8 cellular contexts compared by ENCODE assay signal in the genomic region with DNA sequence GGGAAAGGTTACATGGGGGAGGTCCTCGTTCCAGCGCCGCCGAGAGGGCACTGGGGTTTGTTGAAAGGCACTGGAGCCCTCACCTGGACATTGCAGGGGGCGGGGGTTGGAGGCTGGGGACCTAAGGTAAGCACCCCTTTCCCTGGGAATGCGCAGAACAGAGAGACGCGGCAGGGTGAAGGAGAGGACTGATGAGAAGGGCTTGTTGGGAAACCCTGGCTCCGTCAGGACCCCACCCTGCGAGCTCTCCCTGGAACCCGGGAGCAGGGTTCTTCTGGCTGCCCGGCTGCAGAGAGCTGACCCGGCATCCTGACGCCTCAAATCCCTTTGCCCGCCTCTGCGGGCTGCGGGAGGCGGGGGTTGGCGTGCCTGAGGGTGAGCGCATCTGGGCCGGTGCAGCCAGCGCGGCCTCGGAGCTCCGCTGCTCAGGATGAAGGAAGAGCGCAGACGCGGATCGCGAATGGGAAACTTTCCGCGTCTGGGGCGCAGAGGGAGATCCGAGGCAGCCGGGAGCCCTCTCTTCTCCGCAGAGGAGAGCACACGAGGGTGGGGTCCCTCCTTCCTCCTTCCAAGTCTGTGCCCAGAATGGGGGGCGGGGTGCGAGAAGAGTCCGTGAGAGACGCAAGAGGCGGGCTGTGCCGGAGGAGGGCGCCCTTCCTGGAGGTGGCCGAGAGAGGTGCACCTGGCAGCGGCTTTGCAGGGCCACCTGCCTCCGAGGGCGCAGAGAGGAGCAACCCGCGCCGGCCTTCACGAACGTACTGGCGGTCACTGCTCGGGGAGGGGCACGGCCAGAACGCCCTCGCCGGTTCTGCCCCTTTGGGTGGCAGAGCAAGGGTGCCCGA.
DNase-seq lines count a peak whose midpoint lies in the region; ATAC-seq and TF ChIP-seq lines count a peak whose summit lies in the region.

No MANE protein-coding gene starts in this region.

- WGBS in iPS DF 6.9 (ENCODE audit: insufficient coverage, insufficient read length): no CpG with 5 or more reads among the region's 60 CpGs

- peak; percentile 88 for TF ChIP-seq CTCF in WERI-Rb-1 (IDR thresholded peaks at IDR 0.05; ENCODE audit: low read depth, low read length)

- no peaks in the 10 kb centered on the region for H3K9me3 ChIP-seq in WERI-Rb-1 (ENCODE audit: severe bottlenecking)
- no peaks in the 10 kb centered on the region for H3K9me3 ChIP-seq in iPS DF 6.9 (ENCODE audit: control insufficient read depth, insufficient read depth, low read length)

- no peak for ATAC-seq in HG02623 (IDR thresholded peaks at IDR 0.05; ENCODE audit: unreplicated experiment)
- ATAC-seq in HG03108 (IDR thresholded peaks at IDR 0.05; ENCODE audit: unreplicated experiment): no peak
- ATAC-seq in GM18502 (IDR thresholded peaks at IDR 0.05; ENCODE audit: poor library complexity, unreplicated experiment): no peak

- H3K27ac ChIP-seq in WERI-Rb-1 (peak overlapping the region; percentile 38; the same call in 1 of the 2 replicates), iPS DF 6.9 (ENCODE audit: low read length) (no peak overlapping the region)

- no peaks in the 10 kb centered on the region for H3K36me3 ChIP-seq in WERI-Rb-1
- no peaks in the 10 kb centered on the region for H3K36me3 ChIP-seq in iPS DF 6.9 (ENCODE audit: control insufficient read depth, insufficient read depth, low read length)

- H3K27me3 ChIP-seq in WERI-Rb-1 (ENCODE audit: insufficient read depth, low read depth, severe bottlenecking) (peaks cover 17% of the 10 kb centered on the region), iPS DF 6.9 (ENCODE audit: control insufficient read depth, insufficient read depth, low read length) (peaks cover 15% of the 10 kb centered on the region)

- peaks cover 12% of the 10 kb centered on the region for H3K4me1 ChIP-seq in iPS DF 6.9 (ENCODE audit: control insufficient read depth, insufficient read depth, low read length)

- DNase-seq in NCI-H82 (lab: John Stamatoyannopoulos, UW) (peak; percentile 88), NCI-H82 treated with DMSO at 0.1 percent for 48 hours (lab: John Stamatoyannopoulos, UW; ENCODE audit: unreplicated experiment) (no peak), WERI-Rb-1 (peak; percentile 90), iPS DF 6.9 (ENCODE audit: low read depth, low spot score) (no peak)
- peak; percentile 15 to 24 for DNase-seq in stimulated activated CD8-positive, alpha-beta memory T cell treated with anti-CD3 and anti-CD28 coated beads, Interleukin-2, amount 100 ng/mL, for 48 hours (ENCODE audit: low read depth in 2 of 2)

- peak overlapping the region; percentile 43 for H3K4me3 ChIP-seq in WERI-Rb-1 (ENCODE audit: low read depth, low read length)
- peak overlapping the region; percentile 29; the same call in 1 of the 2 replicates for H3K4me3 ChIP-seq in iPS DF 6.9 (ENCODE audit: low read length)

Comparison
In these comparisons a context has a peak if more than half of its experiments do, and no peak if none do; other contexts are left out.
1. DNase-seq: peak in NCI-H82 (single experiment), WERI-Rb-1 (single experiment) and stimulated activated CD8-positive, alpha-beta memory T cell treated with anti-CD3 and anti-CD28 coated beads, Interleukin-2, amount 100 ng/mL, for 48 hours (2 of 2); none in NCI-H82 treated with DMSO at 0.1 percent for 48 hours (single experiment) and iPS DF 6.9 (single experiment).